In genomic region chr16:35239561-35239960, GRCh38 we compare ENCODE assay signal across 36 cellular contexts.
"Had no signal": no experiment of that assay in that cellular context is flagged by ENCODE, and none has a peak within 500 bp of the region (broad histone marks: within the 10 kb centered on the region; RNA-seq: fewer than 3 reads in every experiment).

No MANE protein-coding gene starts in this region.

- DNase-seq: activated B cell treated with CpG ODN at 0.5 μM for 24 hours; activated CD4-positive, alpha-beta memory T cell treated with anti-CD3 and anti-CD28 coated beads, Interleukin-2, amount 10 ng/mL, durations not matched to agents 7 days and 5 days; activated CD4-positive, alpha-beta T cell treated with anti-CD3 and anti-CD28 coated beads for 4 hours; activated CD4-positive, alpha-beta T cell treated with anti-CD3 and anti-CD28 coated beads, Interleukin-2, amount 50 U/mL, for 1 hour; activated CD4-positive, CD25-positive, alpha-beta regulatory T cell treated with anti-CD3 and anti-CD28 coated beads, Interleukin-2, amount 50 U/mL, for 72 hours; activated CD8-positive, alpha-beta memory T cell treated with anti-CD3 and anti-CD28 coated beads for 24 hours; activated CD8-positive, alpha-beta memory T cell treated with anti-CD3 and anti-CD28 coated beads, Interleukin-2, amount 10 ng/mL, durations not matched to agents 7 days and 5 days; activated CD8-positive, alpha-beta memory T cell treated with anti-CD3 and anti-CD28 coated beads, Interleukin-2, amount 50 U/mL, for 48 hours; activated effector memory CD4-positive, alpha-beta T cell treated with Interleukin-2 at 50 U/mL for 16 hours; activated naive CD4-positive, alpha-beta T cell treated with anti-CD3 and anti-CD28 coated beads, Interleukin-2, amount 10 ng/mL, durations not matched to agents 7 days and 5 days; activated naive CD8-positive, alpha-beta T cell treated with anti-CD3 and anti-CD28 coated beads, Interleukin-2, amount 50 U/mL, for 24 hours; activated T-cell treated with anti-CD3 and anti-CD28 coated beads, Interleukin-2, amount 50 U/mL, for 48 hours; anterior cingulate cortex; caudate nucleus; cerebellar nuclear complex; Karpas-422; KBM-7; MM.1S; MV-4-11; NCI-H1092 treated with DMSO at 0.1 percent for 48 hours; NCI-H1417 treated with DMSO at 0.1 percent for 48 hours; NCI-H187 treated with DMSO at 0.1 percent for 48 hours; NCI-H2081; NCI-H226; NCI-H446 treated with DMSO at 0.1 percent for 48 hours; NCI-H524 treated with DMSO at 0.1 percent for 48 hours; NCI-H774; NK-92 treated with Interleukin-12 subunit alpha and Interleukin-12 subunit beta, amount 100 ng/mL, for 24 hours; T-cell; T-helper 17 cell had no signal

- H2AFZ ChIP-seq: PC-9 had no signal

- H3K4me3 ChIP-seq: PC-9, SK-N-MC had no signal

- H3K4me2 ChIP-seq: PC-9 had no signal

- FAIRE-seq: RCC 7860 had no signal

- H3K27ac ChIP-seq: PC-9, RWPE1, SK-N-MC, VCaP had no signal

- ATAC-seq: activated CD8-positive, alpha-beta memory T cell treated with anti-CD3 and anti-CD28 coated beads, Interleukin-2, amount 10 ng/mL, durations not matched to agents 7 days and 5 days; activated naive CD8-positive, alpha-beta T cell treated with anti-CD3 and anti-CD28 coated beads, Interleukin-2, amount 50 U/mL, for 24 hours; Right ventricle myocardium inferior; T-cell; T-helper 17 cell had no signal
